Comparison of ENCODE assay signal across 13 cellular contexts in the genomic region with DNA sequence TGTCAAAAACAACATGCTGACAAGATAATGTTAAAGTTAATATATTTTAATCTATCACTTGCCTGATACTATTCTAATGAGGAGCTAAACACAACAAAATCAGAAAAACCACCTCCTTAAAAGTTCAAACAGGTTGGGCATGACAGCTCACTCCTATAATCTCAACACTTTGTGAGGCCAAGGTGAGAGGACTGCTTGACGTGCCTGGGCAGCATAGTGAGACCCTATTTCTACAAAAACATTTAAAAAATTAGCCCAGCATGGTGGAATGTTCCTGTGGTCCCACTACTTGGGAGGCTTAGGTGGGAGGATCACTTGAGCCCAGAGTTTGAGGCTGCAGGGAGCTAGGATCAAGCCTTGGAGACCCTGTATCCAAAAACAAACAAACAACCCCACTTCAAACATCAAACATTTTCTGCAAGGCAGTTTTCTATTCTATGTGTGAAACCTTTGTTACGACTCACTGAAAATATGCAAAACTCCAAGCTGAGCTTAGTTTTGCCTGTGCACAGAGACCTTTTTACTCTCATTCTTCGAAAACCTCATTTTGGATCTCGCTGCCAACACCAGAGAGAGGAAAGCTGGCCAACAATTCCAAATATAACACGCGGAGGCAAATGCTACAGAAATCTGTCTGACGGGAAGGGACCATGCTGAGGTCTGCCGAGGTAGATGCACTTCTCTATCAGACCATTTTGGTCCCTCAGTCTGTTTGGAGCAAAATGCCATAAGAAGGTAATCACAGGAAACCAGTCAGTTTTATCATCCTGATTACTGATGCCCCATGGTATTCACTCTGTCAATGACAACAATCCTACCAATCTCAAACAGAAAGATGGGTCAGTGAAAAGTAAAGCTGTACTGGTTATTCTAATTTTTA. TPM values are rescaled to one million over a fixed set of nuclear protein-coding genes. Genes with fewer than 3 reads are reported as not detected.
A peak's percentile ranks its signal among the peaks of the same experiment; 100 is the strongest.
DNase-seq lines count a peak whose midpoint lies in the region; ATAC-seq and TF ChIP-seq lines count a peak whose summit lies in the region.
"Had no signal": no experiment of that assay in that cellular context is flagged by ENCODE, and none has a peak within 500 bp of the region (broad histone marks: within the 10 kb centered on the region; RNA-seq: fewer than 3 reads in every experiment).

No MANE protein-coding gene starts in this region.

- no peaks in the 10 kb centered on the region for H3K27me3 Mint-ChIP-seq in activated naive CD8-positive, alpha-beta T cell treated with anti-CD3 and anti-CD28 coated beads, Interleukin-2, amount 10 ng/mL, durations not matched to agents 7 days and 5 days
- no peaks in the 10 kb centered on the region for H3K27me3 Mint-ChIP-seq in memory B cell

- peaks cover 95% of the 10 kb centered on the region for H3K79me2 ChIP-seq in ACC112 (ENCODE audit: control insufficient read depth, insufficient read depth, low read length, unreplicated experiment)

- H3K4me1 ChIP-seq in ACC112 (ENCODE audit: control insufficient read depth, insufficient read depth, low read length, unreplicated experiment) (peaks cover 36% of the 10 kb centered on the region), uterus (peaks cover 4 to 13% of the 10 kb centered on the region in 2 donors)

- peaks cover 59% of the 10 kb centered on the region for H3K4me1 Mint-ChIP-seq in activated naive CD8-positive, alpha-beta T cell treated with anti-CD3 and anti-CD28 coated beads, Interleukin-2, amount 10 ng/mL, durations not matched to agents 7 days and 5 days
- H3K4me1 Mint-ChIP-seq in memory B cell, result peaks cover 33% of the 10 kb centered on the region

- H3K9me3 Mint-ChIP-seq in activated naive CD8-positive, alpha-beta T cell treated with anti-CD3 and anti-CD28 coated beads, Interleukin-2, amount 10 ng/mL, durations not matched to agents 7 days and 5 days, result no peaks in the 10 kb centered on the region
- no peaks in the 10 kb centered on the region for H3K9me3 Mint-ChIP-seq in memory B cell

- POLR2A ChIA-PET in activated naive CD8-positive, alpha-beta T cell treated with anti-CD3 and anti-CD28 coated beads, Interleukin-2, amount 10 ng/mL, durations not matched to agents 7 days and 5 days (lab: Charles Lee), result interaction anchor here (1.4 to 1.8 kb wide), 2 partner anchors 8 to 46 kb away, joined by 4 read pairs; no protein-coding TSS in a partner anchor

- H3K27me3 ChIP-seq in ACC112 (ENCODE audit: insufficient read depth, low read length) (no peaks in the 10 kb centered on the region), uterus (no peaks in the 10 kb centered on the region)

- H3K36me3 ChIP-seq in ACC112 (ENCODE audit: insufficient read depth, low read length) (peaks cover 9% of the 10 kb centered on the region; the same call in 1 of the 2 replicates), uterus (no peaks in the 10 kb centered on the region)

- H3K4me3 Mint-ChIP-seq in activated naive CD8-positive, alpha-beta T cell treated with anti-CD3 and anti-CD28 coated beads, Interleukin-2, amount 10 ng/mL, durations not matched to agents 7 days and 5 days, result no peak overlapping the region
- H3K4me3 Mint-ChIP-seq in memory B cell, result peak overlapping the region; percentile 64

- H3K27ac ChIP-seq in ACC112 (ENCODE audit: low read depth, low read length), result peak overlapping the region; percentile 88
- peak overlapping the region in 1 of 2 donors; percentile 22 for H3K27ac ChIP-seq in uterus

- H3K27ac Mint-ChIP-seq in activated naive CD8-positive, alpha-beta T cell treated with anti-CD3 and anti-CD28 coated beads, Interleukin-2, amount 10 ng/mL, durations not matched to agents 7 days and 5 days, result peak overlapping the region; percentile 46
- H3K27ac Mint-ChIP-seq in memory B cell, result peak overlapping the region; percentile 88

- H2AFZ ChIP-seq in ACC112 (ENCODE audit: low read length, unreplicated experiment), result no peak overlapping the region

- intact Hi-C loops in uterus (cut with DNase I; ENCODE audit: low total_unique reads), result no loop called here

- no peak for ATAC-seq in activated naive CD8-positive, alpha-beta T cell treated with anti-CD3 and anti-CD28 coated beads, Interleukin-2, amount 10 ng/mL, durations not matched to agents 7 days and 5 days (ENCODE audit: low read depth)
- ATAC-seq in memory B cell (ENCODE audit: low read depth) (no peak), GM18519 (IDR thresholded peaks at IDR 0.05; ENCODE audit: low FRiP score, unreplicated experiment) (no peak)
- ATAC-seq: left ventricle myocardium superior had no signal

- TF ChIP-seq POLR2A in uterus (IDR thresholded peaks at IDR 0.05), result no peak

- peaks cover 34% of the 10 kb centered on the region for H3K36me3 Mint-ChIP-seq in activated naive CD8-positive, alpha-beta T cell treated with anti-CD3 and anti-CD28 coated beads, Interleukin-2, amount 10 ng/mL, durations not matched to agents 7 days and 5 days
- peaks cover 2% of the 10 kb centered on the region for H3K36me3 Mint-ChIP-seq in memory B cell

- H3K9me3 ChIP-seq in uterus, result no peaks in the 10 kb centered on the region

- H3K4me3 ChIP-seq in ACC112 (ENCODE audit: low read depth, low read length) (peak overlapping the region; percentile 58), uterus (no peak overlapping the region)

- TF ChIP-seq CTCF in uterus (IDR thresholded peaks at IDR 0.05), result no peak

- DNase-seq in GM04503 (ENCODE audit: low read depth) (peak; percentile 45), memory B cell (ENCODE audit: low spot score in 2 of 2) (no peak), uterus (no peak), NCI-H2107 (lab: John Stamatoyannopoulos, UW) (no peak), CD1c-positive myeloid dendritic cell (ENCODE audit: extremely low spot score) (no peak)
- DNase-seq in activated naive CD8-positive, alpha-beta T cell treated with anti-CD3 and anti-CD28 coated beads, Interleukin-2, amount 10 ng/mL, durations not matched to agents 7 days and 5 days, result no peak
- DNase-seq: activated CD4-positive, alpha-beta T cell treated with anti-CD3 and anti-CD28 coated beads for 48 hours; DMS79; effector CD4-positive, alpha-beta T cell; left ventricle myocardium superior; NCI-H446 treated with DMSO at 0.1 percent for 48 hours had no signal

RNA-seq across cellular contexts. Expression of a gene that starts 6.2 kb away (rescaled TPM):
- total RNA-seq in activated naive CD8-positive, alpha-beta T cell treated with anti-CD3 and anti-CD28 coated beads, Interleukin-2, amount 10 ng/mL, durations not matched to agents 7 days and 5 days, result 10 to 100 TPM; 98.6 to 99.9 TPM
- total RNA-seq in uterus, result 10 to 100 TPM; 22.1 to 78.4 (median 55.2) TPM

RNA-seq across cellular contexts. Expression of a gene that starts 42.2 kb away (rescaled TPM):
- 10 to 100 TPM; 31.6 to 32.0 TPM for total RNA-seq in activated naive CD8-positive, alpha-beta T cell treated with anti-CD3 and anti-CD28 coated beads, Interleukin-2, amount 10 ng/mL, durations not matched to agents 7 days and 5 days
- 10 to 100 TPM in 3 of 4 donors, under 1 TPM in 1; 0.26 to 17.4 (median 13.6) TPM for total RNA-seq in uterus

RNA-seq across cellular contexts. Expression of a gene that starts 47.6 kb away (rescaled TPM):
- total RNA-seq in activated naive CD8-positive, alpha-beta T cell treated with anti-CD3 and anti-CD28 coated beads, Interleukin-2, amount 10 ng/mL, durations not matched to agents 7 days and 5 days, result 100 to 1,000 TPM; 195 to 216 TPM
- total RNA-seq in uterus, result 100 to 1,000 TPM in 1 of 4 donors, 10 to 100 TPM in 3; 31.3 to 117 (median 37.4) TPM
